ENCODE assay signal across 15 cellular contexts in genomic region chr7:157688439-157689268, GRCh38.
DNase-seq lines count a peak whose midpoint lies in the region; ATAC-seq and TF ChIP-seq lines count a peak whose summit lies in the region.
"Had no signal": no experiment of that assay in that cellular context is flagged by ENCODE, and none has a peak within 500 bp of the region (broad histone marks: within the 10 kb centered on the region; RNA-seq: fewer than 3 reads in every experiment).

No MANE protein-coding gene starts in this region.

- peaks cover 2% of the 10 kb centered on the region for H3K4me1 ChIP-seq in iPS-15b (ENCODE audit: control insufficient read depth, insufficient read depth, low read length)
- peaks cover 2% of the 10 kb centered on the region for H3K4me1 ChIP-seq in ovary (ENCODE audit: insufficient read depth)
- H3K4me1 ChIP-seq: A549, foreskin keratinocyte had no signal

- intact Hi-C loops in ovary (cut with DNase I), result no loop called here

- DNase-seq in activated CD4-positive, CD25-positive, alpha-beta regulatory T cell treated with anti-CD3 and anti-CD28 coated beads, Interleukin-2, amount 50 U/mL, for 72 hours, result peak; percentile 29
- DNase-seq in ovary (peak in 3 of 5 donors; percentile 8 to 23 (median 10)), GM13977 (ENCODE audit: low spot score) (no peak), NCI-H510A treated with DMSO at 0.1 percent for 48 hours (lab: John Stamatoyannopoulos, UW) (no peak)
- DNase-seq: CD8-positive, alpha-beta T cell; foreskin keratinocyte; HCEC 1CT; NCI-H1105 treated with DMSO at 0.1 percent for 48 hours had no signal

- peaks cover 71% of the 10 kb centered on the region for H3K27me3 ChIP-seq in iPS-15b (ENCODE audit: control insufficient read depth, insufficient read depth, low read length)
- H3K27me3 ChIP-seq in ovary, result peaks cover 2% of the 10 kb centered on the region

- H3K27ac ChIP-seq in KOPT-K1 (ENCODE audit: low read depth, low read length, poor library complexity, severe bottlenecking), result peak overlapping the region; percentile 62
- H3K27ac ChIP-seq in ovary, result no peak overlapping the region
- H3K27ac ChIP-seq: A549, foreskin keratinocyte, SK-N-MC, VCaP had no signal

- no peak overlapping the region for H3K9ac ChIP-seq in iPS-15b (ENCODE audit: low read depth, low read length)

- H3K9me3 ChIP-seq in KOPT-K1 (ENCODE audit: insufficient read depth, low read length, poor library complexity, severe bottlenecking) (peaks cover 33% of the 10 kb centered on the region), iPS-15b (ENCODE audit: control insufficient read depth, insufficient read depth, low read length) (no peaks in the 10 kb centered on the region), ovary (no peaks in the 10 kb centered on the region)
- H3K9me3 ChIP-seq: A549 had no signal

- no peak for TF ChIP-seq CTCF in ovary (IDR thresholded peaks at IDR 0.05)
- TF ChIP-seq CTCF in GM13977 (IDR thresholded peaks at IDR 0.05; ENCODE audit: extremely low read depth, insufficient read depth, missing control alignments), result no peak

- peak overlapping the region; percentile 49 for H3K4me3 ChIP-seq in iPS-15b (ENCODE audit: low read depth, low read length)
- no peak overlapping the region for H3K4me3 ChIP-seq in ovary
- H3K4me3 ChIP-seq: A549, SK-N-MC had no signal

- no peak for TF ChIP-seq EP300 in ovary (IDR thresholded peaks at IDR 0.05)

- peaks cover 15% of the 10 kb centered on the region for H3K36me3 ChIP-seq in KOPT-K1 (ENCODE audit: insufficient read depth, low read length)
- H3K36me3 ChIP-seq in iPS-15b (ENCODE audit: control insufficient read depth, insufficient read depth, low read length), result no peaks in the 10 kb centered on the region
- H3K36me3 ChIP-seq in ovary, result no peaks in the 10 kb centered on the region

- WGBS in ovary, 3 donors, result 33 to 46% (median 40%) methylated on average over 67 to 68 of the region's 68 CpGs

- TF ChIP-seq POLR2A in ovary (IDR thresholded peaks at IDR 0.05), result no peak

- no peak for ATAC-seq in activated CD4-positive, CD25-positive, alpha-beta regulatory T cell treated with anti-CD3 and anti-CD28 coated beads, Interleukin-2, amount 50 U/mL, for 24 hours
- no peak for ATAC-seq in GM21529 (IDR thresholded peaks at IDR 0.05; ENCODE audit: unreplicated experiment)
- ATAC-seq: A549; CD8-positive, alpha-beta T cell; foreskin keratinocyte had no signal

- in situ Hi-C loops in GM13977 (cut with MboI; ENCODE audit: low pct_unique_long_range_greater_than_20kb, low sequenced_read_pairs, unreplicated experiment), result no loop called here

Comparison
In these comparisons a context has a peak if more than half of its experiments do, and no peak if none do; other contexts are left out.
1. DNase-seq: peak in activated CD4-positive, CD25-positive, alpha-beta regulatory T cell treated with anti-CD3 and anti-CD28 coated beads, Interleukin-2, amount 50 U/mL, for 72 hours (single experiment) and ovary (3 of 5); none in GM13977 (single experiment) and NCI-H510A treated with DMSO at 0.1 percent for 48 hours (single experiment).